4 cellular contexts compared by ENCODE assay signal in genomic region chr19:49373174-49373573, GRCh38. TPM values are rescaled to one million over a fixed set of nuclear protein-coding genes. Genes with fewer than 3 reads are reported as not detected.
"Had no signal": no experiment of that assay in that cellular context is flagged by ENCODE, and none has a peak within 500 bp of the region (broad histone marks: within the 10 kb centered on the region; RNA-seq: fewer than 3 reads in every experiment).

No MANE protein-coding gene starts in this region.

RNA-seq across cellular contexts. Expression of gene DKKL1, which starts 9.5 kb away (rescaled TPM):
- total RNA-seq: IMR-90 had no signal

RNA-seq across cellular contexts. Expression of gene KASH5, which starts 14.9 kb away (rescaled TPM):
- total RNA-seq: H4, HT-29, IMR-90 had no signal
- polyA plus RNA-seq: IMR-90 had no signal

RNA-seq across cellular contexts. Expression of gene CD37, which starts 38.0 kb away (rescaled TPM):
- total RNA-seq: H4, H7, HT-29, IMR-90 had no signal
- polyA plus RNA-seq: IMR-90 had no signal

RNA-seq across cellular contexts. Expression of gene SLC6A16, which starts 48.2 kb away (rescaled TPM):
- total RNA-seq: HT-29 had no signal
